In the genomic region with DNA sequence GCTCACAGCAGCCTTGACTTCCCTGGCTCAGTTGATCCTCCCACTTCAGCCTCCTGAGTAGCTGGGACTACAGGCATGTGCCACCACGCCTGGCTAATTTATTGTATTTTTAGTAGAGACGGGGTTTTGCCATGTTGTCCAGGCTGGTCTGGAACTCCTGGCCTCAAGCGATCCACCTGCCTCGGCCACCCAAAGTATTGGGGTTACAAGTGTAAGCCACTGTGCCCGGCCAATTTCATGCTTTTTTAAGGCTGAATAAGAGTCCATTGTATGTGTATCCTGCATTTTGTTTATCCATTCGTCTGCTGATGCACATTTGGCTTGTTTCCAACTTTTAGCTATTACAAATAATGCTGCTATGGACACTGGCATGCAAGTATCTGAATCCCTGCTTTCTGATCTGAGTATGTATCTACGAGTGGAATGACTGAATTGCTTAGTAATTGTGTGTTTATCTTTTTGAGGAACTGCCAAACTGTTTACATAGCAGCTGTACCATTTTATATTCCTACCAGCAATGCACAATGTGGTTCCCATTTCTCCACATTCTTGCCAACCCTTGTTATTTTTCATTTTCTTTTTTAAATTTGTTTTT, we compare ENCODE assay signal across 1 cellular context.
TF ChIP-seq lines count a peak whose summit lies in the region.

No MANE protein-coding gene starts in this region.

TF ChIP-seq in IMR-90, 13 proteins besides CTCF, POLR2A, EP300 and RAD21 (continued from another document):
- TF ChIP-seq NFE2L2 (IDR thresholded peaks at IDR 0.05; ENCODE audit: low read depth, low read length) (peak; percentile 33; the same call in 1 of the 2 replicates), FOS (IDR thresholded peaks at IDR 0.05; ENCODE audit: low read depth, low read length) (no peak), RCOR1 (IDR thresholded peaks at IDR 0.05; ENCODE audit: insufficient replicate concordance, low read length) (peak; percentile 68), BHLHE40 (IDR thresholded peaks at IDR 0.05; ENCODE audit: low read depth, low read length) (no peak), CEBPB (IDR thresholded peaks at IDR 0.05; ENCODE audit: low read depth, low read length) (peak; percentile 28; the same call in 1 of the 2 replicates)
- TF ChIP-seq, protein P1, sequence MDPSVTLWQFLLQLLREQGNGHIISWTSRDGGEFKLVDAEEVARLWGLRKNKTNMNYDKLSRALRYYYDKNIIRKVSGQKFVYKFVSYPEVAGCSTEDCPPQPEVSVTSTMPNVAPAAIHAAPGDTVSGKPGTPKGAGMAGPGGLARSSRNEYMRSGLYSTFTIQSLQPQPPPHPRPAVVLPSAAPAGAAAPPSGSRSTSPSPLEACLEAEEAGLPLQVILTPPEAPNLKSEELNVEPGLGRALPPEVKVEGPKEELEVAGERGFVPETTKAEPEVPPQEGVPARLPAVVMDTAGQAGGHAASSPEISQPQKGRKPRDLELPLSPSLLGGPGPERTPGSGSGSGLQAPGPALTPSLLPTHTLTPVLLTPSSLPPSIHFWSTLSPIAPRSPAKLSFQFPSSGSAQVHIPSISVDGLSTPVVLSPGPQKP (IDR thresholded peaks at IDR 0.05; ENCODE audit: borderline replicate concordance, low read depth, low read length) = no peak
